ENCODE assay signal across 9 cellular contexts in genomic region chr1:119475866-119476439, GRCh38. TPM values are rescaled to one million over a fixed set of nuclear protein-coding genes. Genes with fewer than 3 reads are reported as not detected.
A peak's percentile ranks its signal among the peaks of the same experiment; 100 is the strongest.
DNase-seq lines count a peak whose midpoint lies in the region; ATAC-seq and TF ChIP-seq lines count a peak whose summit lies in the region.
"Had no signal": no experiment of that assay in that cellular context is flagged by ENCODE, and none has a peak within 500 bp of the region (broad histone marks: within the 10 kb centered on the region; RNA-seq: fewer than 3 reads in every experiment).

No MANE protein-coding gene starts in this region.

- H3K27ac ChIP-seq in A673 (ENCODE audit: low read depth, low read length, poor library complexity, severe bottlenecking) = no peak overlapping the region
- H3K27ac ChIP-seq in CD8-positive, alpha-beta T cell (ENCODE audit: low read depth, low read length) = no peak overlapping the region

- no peaks in the 10 kb centered on the region for H3K9me3 Mint-ChIP-seq in activated T-cell treated with anti-CD3 and anti-CD28 coated beads, Interleukin-2, amount 50 U/mL, for 72 hours
- no peaks in the 10 kb centered on the region for H3K9me3 Mint-ChIP-seq in CD8-positive, alpha-beta T cell

- CTCF ChIA-PET in A673 (lab: Charles Lee) = no interaction called here
- CTCF ChIA-PET in CD8-positive, alpha-beta T cell (lab: Charles Lee) = no interaction called here

- peaks cover 3% of the 10 kb centered on the region for H3K27me3 ChIP-seq in A673 (replicated peaks; ENCODE audit: insufficient read depth, low read depth, low read length, poor library complexity)
- no peaks in the 10 kb centered on the region for H3K27me3 ChIP-seq in CD8-positive, alpha-beta T cell (ENCODE audit: insufficient read depth, low read length)

- no peak overlapping the region for H3K4me3 Mint-ChIP-seq in activated T-cell treated with anti-CD3 and anti-CD28 coated beads, Interleukin-2, amount 50 U/mL, for 72 hours
- H3K4me3 Mint-ChIP-seq in CD8-positive, alpha-beta T cell = no peak overlapping the region

- H3K4me3 ChIP-seq in A673 (ENCODE audit: low read depth, low read length, poor library complexity, severe bottlenecking) (no peak overlapping the region), GM12865 (ENCODE audit: low read depth, low read length) (no peak overlapping the region)
- H3K4me3 ChIP-seq in CD8-positive, alpha-beta T cell (ENCODE audit: low read depth, low read length) = no peak overlapping the region

- BruUV-seq in A673 (replicated peaks; lab: Mats Ljungman, UMichigan) = no TSS peak

- peak; percentile 56 for DNase-seq in A673 (ENCODE audit: low spot score)
- peak; percentile 64 for DNase-seq in GM12865 (ENCODE audit: low read depth)
- peak; percentile 72 for DNase-seq in NCI-H2227 (lab: John Stamatoyannopoulos, UW; ENCODE audit: unreplicated experiment)
- peak; percentile 21 to 29 for DNase-seq in activated T-cell treated with anti-CD3 and anti-CD28 coated beads, Interleukin-2, amount 50 U/mL, for 72 hours
- DNase-seq in hippocampal formation (lab: John Stamatoyannopoulos, UW) = peak; percentile 7 to 21
- peak; percentile 3 for DNase-seq in stimulated activated CD4-positive, alpha-beta T cell treated with anti-CD3 and anti-CD28 coated beads, Interleukin-4, amount 100 ng/mL, for 1 hour
- no peak for DNase-seq in CD8-positive, alpha-beta T cell

- H3K36me3 Mint-ChIP-seq in activated T-cell treated with anti-CD3 and anti-CD28 coated beads, Interleukin-2, amount 50 U/mL, for 72 hours (ENCODE audit: insufficient read depth in 2 of 2) = no peaks in the 10 kb centered on the region
- H3K36me3 Mint-ChIP-seq in CD8-positive, alpha-beta T cell = no peaks in the 10 kb centered on the region

- no peaks in the 10 kb centered on the region for H3K36me3 ChIP-seq in A673 (ENCODE audit: insufficient read depth, low read length, poor library complexity, severe bottlenecking)
- H3K36me3 ChIP-seq in CD8-positive, alpha-beta T cell (ENCODE audit: insufficient read depth, low read length) = no peaks in the 10 kb centered on the region

- intact Hi-C loops in A673 (cut with micrococcal nuclease; ENCODE audit: unreplicated experiment) = no loop called here
- intact Hi-C loops in CD8-positive, alpha-beta T cell (cut with DNase I, micrococcal nuclease) = no loop called here

- H3K27me3 Mint-ChIP-seq in activated T-cell treated with anti-CD3 and anti-CD28 coated beads, Interleukin-2, amount 50 U/mL, for 72 hours (ENCODE audit: low read depth) = peaks cover 4% of the 10 kb centered on the region
- peaks cover 4% of the 10 kb centered on the region for H3K27me3 Mint-ChIP-seq in CD8-positive, alpha-beta T cell (ENCODE audit: low read depth)

- ATAC-seq in HG02852 (IDR thresholded peaks at IDR 0.05; ENCODE audit: unreplicated experiment) = peak; percentile 79
- peak in 1 of 2 donors; percentile 39 for ATAC-seq in activated T-cell treated with anti-CD3 and anti-CD28 coated beads, Interleukin-2, amount 50 U/mL, for 72 hours (replicated peaks in 1 of 2)
- no peak for ATAC-seq in CD8-positive, alpha-beta T cell

- no peak overlapping the region for H3K27ac Mint-ChIP-seq in activated T-cell treated with anti-CD3 and anti-CD28 coated beads, Interleukin-2, amount 50 U/mL, for 72 hours
- no peak overlapping the region for H3K27ac Mint-ChIP-seq in CD8-positive, alpha-beta T cell

- peaks cover 6% of the 10 kb centered on the region for H3K4me1 Mint-ChIP-seq in activated T-cell treated with anti-CD3 and anti-CD28 coated beads, Interleukin-2, amount 50 U/mL, for 72 hours (ENCODE audit: low read depth)
- no peaks in the 10 kb centered on the region for H3K4me1 Mint-ChIP-seq in CD8-positive, alpha-beta T cell (ENCODE audit: low read depth)

- H3K9me3 ChIP-seq in A673 (ENCODE audit: low read depth, low read length, poor library complexity, severe bottlenecking) = no peaks in the 10 kb centered on the region
- no peaks in the 10 kb centered on the region for H3K9me3 ChIP-seq in CD8-positive, alpha-beta T cell (ENCODE audit: low read length)

- H3K4me1 ChIP-seq in A673 (ENCODE audit: insufficient read depth, low read length, poor library complexity, severe bottlenecking) = no peaks in the 10 kb centered on the region
- H3K4me1 ChIP-seq in CD8-positive, alpha-beta T cell (ENCODE audit: insufficient read depth, low read length) = no peaks in the 10 kb centered on the region

- POLR2A ChIA-PET in A673 (lab: Charles Lee; ENCODE audit: low non-redundant PET) = no interaction called here
- POLR2A ChIA-PET in CD8-positive, alpha-beta T cell (lab: Charles Lee) = no interaction called here

- TF ChIP-seq CTCF in A673 (conservative IDR thresholded peaks at IDR 0.05; ENCODE audit: low read depth, low read length) = peak; percentile 75
- peak; percentile 76 for TF ChIP-seq CTCF in GM12865 (IDR thresholded peaks at IDR 0.05; ENCODE audit: insufficient read depth, low read depth, low read length, missing control alignments)
- no peak for TF ChIP-seq CTCF in CD8-positive, alpha-beta T cell (IDR thresholded peaks at IDR 0.05)

RNA-seq across cellular contexts. Expression of gene HSD3B1, which starts 31.1 kb away (rescaled TPM):
- not detected in 2 replicates for total RNA-seq in A673 (2021)
- total RNA-seq in activated T-cell treated with anti-CD3 and anti-CD28 coated beads, Interleukin-2, amount 50 U/mL, for 72 hours = not detected
- total RNA-seq in CD8-positive, alpha-beta T cell = not detected
- total RNA-seq: glomerular endothelial cell had no signal

Comparison
In these comparisons a context has a peak if more than half of its experiments do, and no peak if none do; other contexts are left out.
1. DNase-seq: peak in A673 (single experiment), GM12865 (single experiment), NCI-H2227 (single experiment), activated T-cell treated with anti-CD3 and anti-CD28 coated beads, Interleukin-2, amount 50 U/mL, for 72 hours (2 of 2), hippocampal formation (2 of 2) and stimulated activated CD4-positive, alpha-beta T cell treated with anti-CD3 and anti-CD28 coated beads, Interleukin-4, amount 100 ng/mL, for 1 hour (single experiment); none in CD8-positive, alpha-beta T cell (0 of 7).